In the genomic region with DNA sequence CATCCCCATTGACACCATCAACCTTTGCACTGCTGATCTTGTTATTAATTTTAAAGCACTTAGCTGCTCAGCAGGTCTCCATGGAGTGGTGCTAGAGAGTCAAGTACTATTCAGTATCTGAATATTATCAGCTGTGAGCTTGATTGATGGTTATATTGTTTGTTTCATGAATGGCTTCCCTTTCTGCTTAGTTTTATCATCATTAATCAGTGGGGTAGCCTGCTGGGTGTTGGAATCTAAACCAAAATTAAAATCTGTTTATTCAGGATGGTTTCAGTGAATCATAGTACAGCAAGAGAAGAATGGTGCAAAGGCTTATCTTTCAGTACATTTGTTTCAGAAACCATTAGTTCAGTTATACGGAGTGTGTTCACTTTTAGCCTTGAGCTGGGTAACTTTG, we compare ENCODE assay signal across 9 cellular contexts. TPM values are rescaled to one million over a fixed set of nuclear protein-coding genes. Genes with fewer than 3 reads are reported as not detected.
DNase-seq lines count a peak whose midpoint lies in the region; ATAC-seq and TF ChIP-seq lines count a peak whose summit lies in the region.
"Had no signal": no experiment of that assay in that cellular context is flagged by ENCODE, and none has a peak within 500 bp of the region (broad histone marks: within the 10 kb centered on the region; RNA-seq: fewer than 3 reads in every experiment).

No MANE protein-coding gene starts in this region.

- WGBS in heart left ventricle, 4 donors: 21 to 44% (median 26%) methylated on average over 1 of the region's 1 CpG
- WGBS in endodermal cell (ENCODE audit: insufficient coverage in 1 of 2, insufficient read length in 1 of 2), 2 experiments: 100% methylated on average over 1 of the region's 1 CpG

- peak in 10 of 12 donors; percentile 26 to 54 (median 43) for TF ChIP-seq CTCF in heart left ventricle (IDR thresholded peaks at IDR 0.05)
- TF ChIP-seq CTCF in endodermal cell (conservative IDR thresholded peaks at IDR 0.05): peak; percentile 58

- H3K27me3 ChIP-seq in heart left ventricle: no peaks in the 10 kb centered on the region
- peaks cover 19% of the 10 kb centered on the region for H3K27me3 ChIP-seq in endodermal cell (ENCODE audit: control insufficient read depth, insufficient read depth, low read length, poor library complexity, severe bottlenecking)

- H3K36me3 ChIP-seq in heart left ventricle (no peaks in the 10 kb centered on the region), endodermal cell (ENCODE audit: control insufficient read depth, insufficient read depth, low read length) (no peaks in the 10 kb centered on the region)

- no peak for DNase-seq in heart left ventricle
- no peak for DNase-seq in Right ventricle myocardium superior
- DNase-seq in NCI-H526 treated with DMSO at 0.1 percent for 48 hours (lab: John Stamatoyannopoulos, UW): peak; percentile 40
- no peak for DNase-seq in endodermal cell
- peak; percentile 57 for DNase-seq in renal cortical epithelial cell (ENCODE audit: low read depth)
- no peak for DNase-seq in NCI-H1930 (lab: John Stamatoyannopoulos, UW)

- no peak overlapping the region for H3K4me3 Mint-ChIP-seq in endodermal cell
- H3K4me3 Mint-ChIP-seq: activated naive CD4-positive, alpha-beta T cell treated with anti-CD3 and anti-CD28 coated beads, Interleukin-2, amount 50 U/mL, for 24 hours had no signal

- TF ChIP-seq POLR2A in heart left ventricle (IDR thresholded peaks at IDR 0.05): no peak

- H3K36me3 Mint-ChIP-seq in endodermal cell (ENCODE audit: low read depth): no peaks in the 10 kb centered on the region
- H3K36me3 Mint-ChIP-seq: activated naive CD4-positive, alpha-beta T cell treated with anti-CD3 and anti-CD28 coated beads, Interleukin-2, amount 50 U/mL, for 24 hours had no signal

- H3K9ac ChIP-seq in endodermal cell (ENCODE audit: extremely low read depth, low read length, poor library complexity, severe bottlenecking): no peak overlapping the region

- peak in 1 of 4 donors; percentile 49 for ATAC-seq in heart left ventricle
- ATAC-seq in Right ventricle myocardium superior (ENCODE audit: poor library complexity): no peak
- peak; percentile 77 for ATAC-seq in HG03066 (IDR thresholded peaks at IDR 0.05; ENCODE audit: low read depth, unreplicated experiment)
- no peak for ATAC-seq in GM21447 (IDR thresholded peaks at IDR 0.05; ENCODE audit: unreplicated experiment)

- peaks cover 4% of the 10 kb centered on the region for H3K4me1 Mint-ChIP-seq in endodermal cell
- H3K4me1 Mint-ChIP-seq: activated naive CD4-positive, alpha-beta T cell treated with anti-CD3 and anti-CD28 coated beads, Interleukin-2, amount 50 U/mL, for 24 hours had no signal

- no peaks in the 10 kb centered on the region for H3K9me3 ChIP-seq in heart left ventricle
- H3K9me3 ChIP-seq in endodermal cell (ENCODE audit: control insufficient read depth, low read length): no peaks in the 10 kb centered on the region

- H3K27me3 Mint-ChIP-seq in endodermal cell (ENCODE audit: insufficient read depth): peaks cover 32% of the 10 kb centered on the region
- H3K27me3 Mint-ChIP-seq: activated naive CD4-positive, alpha-beta T cell treated with anti-CD3 and anti-CD28 coated beads, Interleukin-2, amount 50 U/mL, for 24 hours had no signal

- H3K4me3 ChIP-seq in heart left ventricle: no peak overlapping the region
- no peak overlapping the region for H3K4me3 ChIP-seq in endodermal cell (ENCODE audit: low read length)

- H3K27ac Mint-ChIP-seq in endodermal cell: no peak overlapping the region
- H3K27ac Mint-ChIP-seq: activated naive CD4-positive, alpha-beta T cell treated with anti-CD3 and anti-CD28 coated beads, Interleukin-2, amount 50 U/mL, for 24 hours had no signal

- H3K9me3 Mint-ChIP-seq in endodermal cell: no peaks in the 10 kb centered on the region
- H3K9me3 Mint-ChIP-seq: activated naive CD4-positive, alpha-beta T cell treated with anti-CD3 and anti-CD28 coated beads, Interleukin-2, amount 50 U/mL, for 24 hours had no signal

- H3K4me1 ChIP-seq in heart left ventricle (peaks cover 0 to 6% (median 0%) of the 10 kb centered on the region in 12 donors), endodermal cell (ENCODE audit: control insufficient read depth, insufficient read depth, low read length) (no peaks in the 10 kb centered on the region)

- H3K27ac ChIP-seq in heart left ventricle (no peak overlapping the region), endodermal cell (ENCODE audit: low read depth, low read length) (no peak overlapping the region)

- intact Hi-C loops in heart left ventricle (cut with DNase I): loop anchor here in 8 of 10 donors (2.0 to 10.0 kb wide), 5 partner anchors 72 to 262 kb away; no protein-coding TSS in a partner anchor
- intact Hi-C loops in Right ventricle myocardium superior (cut with DNase I): loop anchor here (5.0 kb wide), 1 partner anchor 259 kb away; no protein-coding TSS in a partner anchor

RNA-seq across cellular contexts. Expression of a gene that starts 42.5 kb away (rescaled TPM):
- total RNA-seq in heart left ventricle: 1 to 10 TPM in 1 of 9 donors, not detected in 8; 2.0 TPM
- polyA plus RNA-seq in heart left ventricle: under 1 TPM in 1 of 2 donors, not detected in 1; 0.04 TPM
- total RNA-seq in Right ventricle myocardium superior: not detected
- total RNA-seq in endodermal cell: under 1 TPM in 1 of 2 donors, not detected in 1; 0.18 TPM
- polyA plus RNA-seq in endodermal cell (2013, experiment 1 of 2): 0.11 TPM
- not detected for polyA plus RNA-seq in endodermal cell (2013, experiment 2 of 2)
- total RNA-seq in renal cortical epithelial cell: 4.6 and 255 TPM in 2 replicates

Comparison
In these comparisons a context has a peak if more than half of its experiments do, and no peak if none do; other contexts are left out.
1. DNase-seq: peak in NCI-H526 treated with DMSO at 0.1 percent for 48 hours (single experiment) and renal cortical epithelial cell (single experiment); none in heart left ventricle (0 of 5), Right ventricle myocardium superior (single experiment), endodermal cell (single experiment) and NCI-H1930 (0 of 2).